Comparison of ENCODE assay signal across 8 cellular contexts in the genomic region with DNA sequence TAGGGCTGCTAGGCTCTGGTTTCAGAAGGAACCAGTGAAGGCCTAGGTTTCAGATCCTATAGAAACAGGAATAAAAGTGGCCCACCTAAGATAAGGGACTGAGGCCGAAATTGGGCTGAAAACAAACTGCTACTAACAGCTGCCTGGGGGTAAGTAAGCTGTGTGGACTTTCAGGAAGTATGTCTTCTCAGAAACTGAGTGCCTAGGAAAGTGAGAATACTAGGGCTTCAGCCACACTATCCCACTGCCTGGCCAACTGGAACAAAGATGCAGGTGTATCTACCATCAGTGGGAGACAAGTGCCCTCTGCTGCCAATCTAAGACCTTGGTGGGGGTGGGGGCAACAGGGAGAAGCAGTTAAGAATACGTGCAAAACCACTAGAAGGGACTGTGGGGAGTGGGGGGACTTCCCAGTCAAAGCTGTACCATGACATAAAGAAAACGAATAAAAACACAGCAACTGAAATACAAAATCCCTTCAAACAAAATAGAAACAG.
DNase-seq lines count a peak whose midpoint lies in the region; ATAC-seq and TF ChIP-seq lines count a peak whose summit lies in the region.

No MANE protein-coding gene starts in this region.

- POLR2A ChIA-PET in SK-N-SH (lab: Yijun Ruan, JAX) = no interaction called here

- H3K4me1 ChIP-seq in SK-N-SH (ENCODE audit: control insufficient read depth in 1 of 2, insufficient read depth in 2 of 2, low read depth in 1 of 2, low read length in 1 of 2) = peaks cover 8 to 41% of the 10 kb centered on the region in 2 experiments; a peak in 3 of 4 replicates

- H3K9me3 ChIP-seq in T-helper 17 cell (ENCODE audit: control insufficient read depth, low read length, poor library complexity, severe bottlenecking) (no peaks in the 10 kb centered on the region), SK-N-SH (no peaks in the 10 kb centered on the region)

- DNase-seq in T-helper 17 cell (peak; percentile 10 to 33 (median 13)), caudate nucleus (lab: John Stamatoyannopoulos, UW) (no peak), SK-N-SH (no peak), globus pallidus (ENCODE audit: low spot score) (no peak)
- DNase-seq in effector CD8-positive, alpha-beta T cell (lab: John Stamatoyannopoulos, UW) = peak; percentile 40
- DNase-seq in stimulated activated naive CD8-positive, alpha-beta T cell treated with anti-CD3 and anti-CD28 coated beads, Interleukin-15, amount 100 ng/mL, for 72 hours = peak; percentile 57 to 77

- H3K27me3 ChIP-seq in SK-N-SH (ENCODE audit: insufficient read depth) = no peaks in the 10 kb centered on the region

- H3K4me2 ChIP-seq in SK-N-SH = no peak overlapping the region

- peaks cover 0 to 5% of the 10 kb centered on the region in 2 experiments for H3K36me3 ChIP-seq in SK-N-SH (replicated peaks in 1 of 2; ENCODE audit: control insufficient read depth in 1 of 2, insufficient read depth in 2 of 2, low read length in 1 of 2)

- H3K9ac ChIP-seq in SK-N-SH = no peak overlapping the region

- no peak for TF ChIP-seq CTCF in SK-N-SH (IDR thresholded peaks at IDR 0.05)

- peaks cover 8% of the 10 kb centered on the region for H3F3A ChIP-seq in SK-N-SH (replicated peaks; ENCODE audit: insufficient read depth)

- H3K36me3 Mint-ChIP-seq in T-helper 17 cell (ENCODE audit: low read depth) = no peaks in the 10 kb centered on the region

- TF ChIP-seq EP300 in SK-N-SH (IDR thresholded peaks at IDR 0.05; ENCODE audit: borderline replicate concordance in 1 of 2, low read depth in 1 of 2, low read length in 1 of 2) = no peak

- peaks cover 42% of the 10 kb centered on the region for H3K4me1 Mint-ChIP-seq in T-helper 17 cell
- H3K4me1 Mint-ChIP-seq in stimulated activated naive CD8-positive, alpha-beta T cell treated with anti-CD3 and anti-CD28 coated beads, Interleukin-15, amount 100 ng/mL, for 72 hours = peaks cover 76% of the 10 kb centered on the region

- H3K27ac ChIP-seq in caudate nucleus (ENCODE audit: low read depth, low read length) (no peak overlapping the region), SK-N-SH (ENCODE audit: low read depth in 2 of 2, low read length in 1 of 2) (no peak overlapping the region)

- H3K9me2 ChIP-seq in SK-N-SH = no peaks in the 10 kb centered on the region

- 96% methylated on average over 3 of the region's 3 CpGs for WGBS in SK-N-SH (ENCODE audit: low lambda C conversion rate)

- H3K4me3 Mint-ChIP-seq in T-helper 17 cell = no peak overlapping the region
- H3K4me3 Mint-ChIP-seq in stimulated activated naive CD8-positive, alpha-beta T cell treated with anti-CD3 and anti-CD28 coated beads, Interleukin-15, amount 100 ng/mL, for 72 hours = peak overlapping the region; percentile 37 to 68

- H3K79me2 ChIP-seq in SK-N-SH (ENCODE audit: insufficient read depth) = peaks cover 100% of the 10 kb centered on the region

- H4K20me1 ChIP-seq in SK-N-SH (ENCODE audit: insufficient read depth) = peaks cover 99% of the 10 kb centered on the region

- TF ChIP-seq RAD21 in SK-N-SH (IDR thresholded peaks at IDR 0.05; ENCODE audit: low read length) = no peak

- H2AFZ ChIP-seq in SK-N-SH (ENCODE audit: low read depth) = no peak overlapping the region

- H3K27ac Mint-ChIP-seq in T-helper 17 cell = peak overlapping the region; percentile 47
- peak overlapping the region; percentile 64 to 89 for H3K27ac Mint-ChIP-seq in stimulated activated naive CD8-positive, alpha-beta T cell treated with anti-CD3 and anti-CD28 coated beads, Interleukin-15, amount 100 ng/mL, for 72 hours

- CTCF ChIA-PET in SK-N-SH (lab: Yijun Ruan, JAX) = interaction anchor here (0.6 to 1.2 kb wide), 3 partner anchors 27 to 514 kb away, joined by 3 read pairs; no protein-coding TSS in a partner anchor

- no peaks in the 10 kb centered on the region for H3K9me3 Mint-ChIP-seq in stimulated activated naive CD8-positive, alpha-beta T cell treated with anti-CD3 and anti-CD28 coated beads, Interleukin-15, amount 100 ng/mL, for 72 hours

- H3K27me3 Mint-ChIP-seq in T-helper 17 cell = no peaks in the 10 kb centered on the region
- H3K27me3 Mint-ChIP-seq in stimulated activated naive CD8-positive, alpha-beta T cell treated with anti-CD3 and anti-CD28 coated beads, Interleukin-15, amount 100 ng/mL, for 72 hours = no peaks in the 10 kb centered on the region

- H3K4me3 ChIP-seq in SK-N-SH (ENCODE audit: low read depth in 2 of 2, low read length in 1 of 2) = no peak overlapping the region

- ATAC-seq in GM18867 (IDR thresholded peaks at IDR 0.05; ENCODE audit: unreplicated experiment) (peak; percentile 75), HG02852 (IDR thresholded peaks at IDR 0.05; ENCODE audit: unreplicated experiment) (peak; percentile 81), T-helper 17 cell (peak; percentile 98)
- peak; percentile 100 for ATAC-seq in stimulated activated naive CD8-positive, alpha-beta T cell treated with anti-CD3 and anti-CD28 coated beads, Interleukin-15, amount 100 ng/mL, for 72 hours

TF ChIP-seq in SK-N-SH, 30 proteins besides CTCF, POLR2A, EP300 and RAD21:
- no peak for TF ChIP-seq GATA2 (CRISPR knock-in tag; IDR thresholded peaks at IDR 0.05)

Comparison
In these comparisons a context has a peak if more than half of its experiments do, and no peak if none do; other contexts are left out.
1. DNase-seq: peak in T-helper 17 cell (3 of 3), effector CD8-positive, alpha-beta T cell (single experiment) and stimulated activated naive CD8-positive, alpha-beta T cell treated with anti-CD3 and anti-CD28 coated beads, Interleukin-15, amount 100 ng/mL, for 72 hours (2 of 2); none in caudate nucleus (0 of 61), SK-N-SH (single experiment) and globus pallidus (single experiment).
2. Peak in every context shown above with its lines, with median percentiles within 50 percentile points of each other: ATAC-seq.